Comparison of ENCODE assay signal across 8 cellular contexts in the genomic region with DNA sequence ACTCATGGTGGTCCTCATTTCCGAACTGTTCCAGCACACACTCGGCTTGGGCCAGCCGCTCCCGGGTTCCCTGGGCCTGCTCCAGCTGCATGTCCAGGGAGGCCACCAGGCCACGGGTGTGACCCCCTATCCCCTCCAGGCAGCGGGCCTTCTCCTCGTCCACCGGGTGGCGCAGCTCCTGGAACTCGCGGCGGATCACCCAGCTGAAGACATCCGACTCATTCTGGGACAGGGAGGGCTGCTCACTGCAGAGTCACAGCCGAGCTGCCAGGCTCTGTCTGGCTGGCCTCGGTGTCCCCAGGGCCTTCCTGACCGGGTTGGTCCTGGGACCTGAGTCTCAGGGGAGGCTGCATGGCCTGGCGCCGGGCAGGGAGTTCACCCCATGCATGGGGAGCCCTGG. TPM values are rescaled to one million over a fixed set of nuclear protein-coding genes. Genes with fewer than 3 reads are reported as not detected.
"Had no signal": no experiment of that assay in that cellular context is flagged by ENCODE, and none has a peak within 500 bp of the region (broad histone marks: within the 10 kb centered on the region; RNA-seq: fewer than 3 reads in every experiment).

No MANE protein-coding gene starts in this region.

RNA-seq across cellular contexts. Expression of a gene that starts 9.2 kb away (rescaled TPM):
- total RNA-seq: dermis microvascular lymphatic vessel endothelial cell, frontal cortex, left ventricle myocardium inferior, osteoblast, right atrium auricular region, sigmoid colon, skeletal muscle tissue, urinary bladder had no signal
